16 cellular contexts compared by ENCODE assay signal in the genomic region with DNA sequence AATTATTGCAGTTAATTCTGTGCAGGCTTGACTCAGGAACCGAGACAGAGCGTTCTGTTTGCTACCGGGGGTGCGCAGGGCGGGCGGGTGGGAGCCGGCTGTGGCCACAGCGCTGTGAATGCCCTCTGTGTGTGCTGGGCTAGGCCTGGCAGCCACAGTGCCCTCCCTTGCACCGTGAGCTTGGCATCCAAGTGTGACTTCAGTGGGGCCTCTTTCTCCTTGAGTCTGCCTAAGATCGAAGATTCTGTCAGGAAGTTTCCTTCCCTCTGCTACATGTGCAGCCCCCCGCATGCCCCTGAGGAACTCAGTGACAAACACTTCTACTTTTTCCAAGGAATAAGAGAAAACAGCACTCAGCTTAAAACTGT. TPM values are rescaled to one million over a fixed set of nuclear protein-coding genes. Genes with fewer than 3 reads are reported as not detected.
DNase-seq lines count a peak whose midpoint lies in the region; ATAC-seq and TF ChIP-seq lines count a peak whose summit lies in the region.
"Had no signal": no experiment of that assay in that cellular context is flagged by ENCODE, and none has a peak within 500 bp of the region (broad histone marks: within the 10 kb centered on the region; RNA-seq: fewer than 3 reads in every experiment).

No MANE protein-coding gene starts in this region.

- peak overlapping the region; percentile 54 for H3K27ac ChIP-seq in angular gyrus (ENCODE audit: low read depth, low read length)
- H3K27ac ChIP-seq in temporal lobe (ENCODE audit: low read depth, low read length), result peak overlapping the region; percentile 38

- no peak for TF ChIP-seq CTCF in nephron progenitor cell (IDR thresholded peaks at IDR 0.05)

- H3K27ac Mint-ChIP-seq in nephron progenitor cell, result peak overlapping the region; percentile 39

- ATAC-seq in HG03135 (IDR thresholded peaks at IDR 0.05; ENCODE audit: unreplicated experiment), result no peak

- peak; percentile 72 for DNase-seq in globus pallidus (ENCODE audit: low spot score)
- DNase-seq in nephron progenitor cell, result no peak
- no peak for DNase-seq in middle frontal gyrus (ENCODE audit: extremely low spot score, low spot score)
- no peak for DNase-seq in activated CD4-positive, CD25-positive, alpha-beta regulatory T cell treated with anti-CD3 and anti-CD28 coated beads, Interleukin-2, amount 50 U/mL, for 72 hours
- DNase-seq: ACHN; BE2C; CD4-positive, alpha-beta memory T cell; Karpas-422; NCI-H1930; NCI-H2171; NCI-H446 treated with DMSO at 0.1 percent for 48 hours; NCI-H774; SHP77 had no signal

- H3K4me1 Mint-ChIP-seq in nephron progenitor cell, result peaks cover 53% of the 10 kb centered on the region

- no peaks in the 10 kb centered on the region for H3K36me3 Mint-ChIP-seq in nephron progenitor cell (ENCODE audit: low read depth)
- H3K36me3 Mint-ChIP-seq: CD4-positive, alpha-beta memory T cell had no signal

- no peak overlapping the region for H3K4me3 Mint-ChIP-seq in nephron progenitor cell
- H3K4me3 Mint-ChIP-seq: CD4-positive, alpha-beta memory T cell had no signal

- peaks cover 12% of the 10 kb centered on the region for H3K9me3 Mint-ChIP-seq in nephron progenitor cell
- H3K9me3 Mint-ChIP-seq: CD4-positive, alpha-beta memory T cell had no signal

- H3K27me3 Mint-ChIP-seq in nephron progenitor cell (ENCODE audit: low read depth, poor library complexity), result peaks cover 8% of the 10 kb centered on the region

RNA-seq across cellular contexts. Expression of gene KCNE2, which starts 19.8 kb away (rescaled TPM):
- total RNA-seq in temporal lobe, result 0.25 TPM
- total RNA-seq: CD4-positive, alpha-beta memory T cell had no signal

RNA-seq across cellular contexts. Expression of gene SMIM11, which starts 31.3 kb away (rescaled TPM):
- total RNA-seq in temporal lobe, result 10.6 TPM
